ENCODE assay signal across 18 cellular contexts in genomic region chr15:63301088-63301487, GRCh38. TPM values are rescaled to one million over a fixed set of nuclear protein-coding genes. Genes with fewer than 3 reads are reported as not detected.
A peak's percentile ranks its signal among the peaks of the same experiment; 100 is the strongest.
DNase-seq lines count a peak whose midpoint lies in the region; ATAC-seq lines count a peak whose summit lies in the region.
"Had no signal": no experiment of that assay in that cellular context is flagged by ENCODE, and none has a peak within 500 bp of the region (broad histone marks: within the 10 kb centered on the region; RNA-seq: fewer than 3 reads in every experiment).

No MANE protein-coding gene starts in this region.

- DNase-seq in NCI-H1417 (lab: John Stamatoyannopoulos, UW) (peak in 2 of 3 experiments; percentile 17 to 69), NCI-H1417 treated with DMSO at 0.1 percent for 48 hours (lab: John Stamatoyannopoulos, UW) (no peak), NCI-H69 (lab: John Stamatoyannopoulos, UW) (peak; percentile 69), kidney glomerular epithelial cell (lab: John Stamatoyannopoulos, UW) (peak; percentile 76), renal cortical epithelial cell (ENCODE audit: low read depth) (peak; percentile 74), NCI-H345 treated with DMSO at 0.1 percent for 48 hours (lab: John Stamatoyannopoulos, UW; ENCODE audit: unreplicated experiment) (no peak)
- DNase-seq: 8988T; KBM-7; MV-4-11; NCI-H1436 treated with DMSO at 0.1 percent for 48 hours; NCI-H2107; NCI-H510A treated with DMSO at 0.1 percent for 48 hours; NK-92 treated with Interleukin-12 subunit alpha and Interleukin-12 subunit beta, amount 100 ng/mL, for 24 hours; Peyer's patch had no signal

- no peak for ATAC-seq in HG03159 (IDR thresholded peaks at IDR 0.05; ENCODE audit: unreplicated experiment)
- ATAC-seq in GM21529 (IDR thresholded peaks at IDR 0.05; ENCODE audit: unreplicated experiment) = no peak
- ATAC-seq: GM23338, HCT116 had no signal

RNA-seq across cellular contexts. Expression of gene APH1B, which starts 23.7 kb away (rescaled TPM):
- 10.1 and 12.6 TPM in 2 replicates for total RNA-seq in renal cortical epithelial cell

Comparison
In these comparisons a context has a peak if more than half of its experiments do, and no peak if none do; other contexts are left out.
1. DNase-seq: peak in NCI-H1417 (2 of 3), NCI-H69 (single experiment), kidney glomerular epithelial cell (single experiment) and renal cortical epithelial cell (single experiment); none in NCI-H1417 treated with DMSO at 0.1 percent for 48 hours (single experiment) and NCI-H345 treated with DMSO at 0.1 percent for 48 hours (single experiment).